Comparison of ENCODE assay signal across 8 cellular contexts in genomic region chr1:6200188-6200809, GRCh38. TPM values are rescaled to one million over a fixed set of nuclear protein-coding genes. Genes with fewer than 3 reads are reported as not detected.
DNase-seq lines count a peak whose midpoint lies in the region; FAIRE-seq and TF ChIP-seq lines count a peak whose summit lies in the region.

No MANE protein-coding gene starts in this region.

- H3K27ac ChIP-seq in SJCRH30 = peak overlapping the region; percentile 86
- H3K27ac ChIP-seq in fibroblast of lung (ENCODE audit: insufficient read depth, low read length) = peak overlapping the region; percentile 85

- H3K79me2 ChIP-seq in fibroblast of lung (ENCODE audit: control insufficient read depth, insufficient read depth, low read length) = peaks cover 39% of the 10 kb centered on the region

- peak overlapping the region; percentile 92 for H2AFZ ChIP-seq in fibroblast of lung (ENCODE audit: low read length)

- peak; percentile 25 for DNase-seq in H7
- peak; percentile 38 to 49 for DNase-seq in SJCRH30
- no peak for DNase-seq in fibroblast of lung (ENCODE audit: low read depth in 2 of 2)
- no peak for DNase-seq in skeletal muscle cell (ENCODE audit: low read depth)
- no peak for DNase-seq in DMS153 treated with DMSO at 0.1 percent for 48 hours (lab: John Stamatoyannopoulos, UW; ENCODE audit: unreplicated experiment)
- no peak for DNase-seq in GM19239 (ENCODE audit: insufficient read length, low spot score)
- no peak for DNase-seq in HTR-8/SVneo (ENCODE audit: insufficient read length, low spot score)
- DNase-seq in activated CD4-positive, alpha-beta T cell treated with anti-CD3 and anti-CD28 coated beads, Interleukin-2, amount 50 U/mL, for 1 hour = no peak

- H3K9me3 ChIP-seq in SJCRH30 (replicated peaks) (no peaks in the 10 kb centered on the region), fibroblast of lung (ENCODE audit: control insufficient read depth, insufficient read depth, low read depth, low read length) (no peaks in the 10 kb centered on the region)

- peak overlapping the region; percentile 97 for H3K4me2 ChIP-seq in fibroblast of lung (ENCODE audit: extremely low read depth, insufficient read depth, low read length)

- no peak for TF ChIP-seq CTCF in fibroblast of lung (conservative IDR thresholded peaks at IDR 0.05 in 1 of 2, IDR thresholded peaks at IDR 0.05 in 1 of 2; ENCODE audit: low read depth in 1 of 2, low read length in 2 of 2)

- peaks cover 16% of the 10 kb centered on the region for H3K36me3 ChIP-seq in H7 (replicated peaks; ENCODE audit: control insufficient read depth, insufficient read depth, low read length)
- peaks cover 33% of the 10 kb centered on the region for H3K36me3 ChIP-seq in SJCRH30
- H3K36me3 ChIP-seq in fibroblast of lung (ENCODE audit: control insufficient read depth, insufficient read depth, low read length) = peaks cover 3% of the 10 kb centered on the region

- H3K27me3 ChIP-seq in H7 (ENCODE audit: control insufficient read depth, insufficient read depth, low read length) = no peaks in the 10 kb centered on the region
- no peaks in the 10 kb centered on the region for H3K27me3 ChIP-seq in SJCRH30
- H3K27me3 ChIP-seq in fibroblast of lung (ENCODE audit: control insufficient read depth, insufficient read depth, low read length) = no peaks in the 10 kb centered on the region

- peak overlapping the region; percentile 55 for H3K9ac ChIP-seq in fibroblast of lung (ENCODE audit: insufficient read depth, low read length)

- H3K4me1 ChIP-seq in SJCRH30 (peaks cover 7% of the 10 kb centered on the region), fibroblast of lung (ENCODE audit: control insufficient read depth, extremely low read depth, insufficient read depth, low read length) (peaks cover 12% of the 10 kb centered on the region)

- no peaks in the 10 kb centered on the region for H4K20me1 ChIP-seq in fibroblast of lung (ENCODE audit: control insufficient read depth, extremely low read depth, insufficient read depth, low read length)

- FAIRE-seq in GM19239 (lab: Jason Lieb, UNC) (no peak), HTR-8/SVneo (lab: Jason Lieb, UNC) (no peak)

- peak overlapping the region; percentile 99 for H3K4me3 ChIP-seq in H7 (ENCODE audit: insufficient read depth, low read depth, low read length)
- H3K4me3 ChIP-seq in SJCRH30 = peak overlapping the region; percentile 95
- H3K4me3 ChIP-seq in fibroblast of lung (replicated peaks in 1 of 4; ENCODE audit: control extremely low read depth in 1 of 4, insufficient read depth in 1 of 4, low read depth in 3 of 4, low read length in 4 of 4) = peak overlapping the region; percentile 56 to 100 (median 93)
- H3K4me3 ChIP-seq in skeletal muscle cell (ENCODE audit: low read depth, low read length) = peak overlapping the region; percentile 99

RNA-seq across cellular contexts. Expression of gene RPL22, which starts 0.9 kb away (rescaled TPM):
- total RNA-seq in H7 (2014; rRNA removed; shearing (Covaris generic)) = 237 and 308 TPM in 2 replicates
- 606 and 680 TPM in 2 replicates for total RNA-seq in SJCRH30 (2014; rRNA removed; shearing (Covaris generic))
- 159 and 227 TPM in 2 replicates for total RNA-seq in fibroblast of lung
- polyA plus RNA-seq in fibroblast of lung = 300 and 369 TPM in 2 replicates
- polyA plus RNA-seq in fibroblast of lung (2012) = 686 and 835 TPM in 2 replicates
- 2.9 and 3.7 TPM in 2 replicates for polyA minus RNA-seq in fibroblast of lung (ENCODE audit: low replicate concordance)

RNA-seq across cellular contexts. Expression of gene RNF207, which starts 5.6 kb away (rescaled TPM):
- 6.8 and 25.3 TPM in 2 replicates for total RNA-seq in H7 (2014; rRNA removed; shearing (Covaris generic))
- not detected in 2 replicates for total RNA-seq in SJCRH30 (2014; rRNA removed; shearing (Covaris generic))
- 9.2 and 17.2 TPM in 2 replicates for total RNA-seq in fibroblast of lung
- polyA plus RNA-seq in fibroblast of lung = 2.0 and 2.6 TPM in 2 replicates
- polyA plus RNA-seq in fibroblast of lung (2012) = 0.90 and 1.6 TPM in 2 replicates
- polyA minus RNA-seq in fibroblast of lung (ENCODE audit: low replicate concordance) = 4.7 and 12.2 TPM in 2 replicates

RNA-seq across cellular contexts. Expression of gene CHD5, which starts 20.2 kb away (rescaled TPM):
- 0.78 and 0.83 TPM in 2 replicates for total RNA-seq in H7 (2014; rRNA removed; shearing (Covaris generic))
- 0.05 and 0.06 TPM in 2 replicates for total RNA-seq in SJCRH30 (2014; rRNA removed; shearing (Covaris generic))
- total RNA-seq in fibroblast of lung = under 0.01 TPM in 2 replicates
- polyA plus RNA-seq in fibroblast of lung = 0.01 and 0.02 TPM in 2 replicates
- 0.03 TPM in 2 replicates for polyA plus RNA-seq in fibroblast of lung (2012)
- polyA minus RNA-seq in fibroblast of lung (ENCODE audit: low replicate concordance) = not detected in 2 replicates

RNA-seq across cellular contexts. Expression of gene ICMT, which starts 35.5 kb away (rescaled TPM):
- 195 and 196 TPM in 2 replicates for total RNA-seq in H7 (2014; rRNA removed; shearing (Covaris generic))
- total RNA-seq in SJCRH30 (2014; rRNA removed; shearing (Covaris generic)) = 109 and 111 TPM in 2 replicates
- total RNA-seq in fibroblast of lung = 62.4 and 95.1 TPM in 2 replicates
- polyA plus RNA-seq in fibroblast of lung = 91.1 and 95.8 TPM in 2 replicates
- 58.9 and 63.8 TPM in 2 replicates for polyA plus RNA-seq in fibroblast of lung (2012)
- 34.3 and 40.6 TPM in 2 replicates for polyA minus RNA-seq in fibroblast of lung (ENCODE audit: low replicate concordance)

RNA-seq across cellular contexts. Expression of gene HES3, which starts 43.7 kb away (rescaled TPM):
- total RNA-seq in H7 (2014; rRNA removed; shearing (Covaris generic)) = 28.2 and 38.8 TPM in 2 replicates
- not detected in 2 replicates for total RNA-seq in SJCRH30 (2014; rRNA removed; shearing (Covaris generic))
- not detected in 2 replicates for total RNA-seq in fibroblast of lung
- not detected in 2 replicates for polyA plus RNA-seq in fibroblast of lung
- not detected in 2 replicates for polyA plus RNA-seq in fibroblast of lung (2012)
- polyA minus RNA-seq in fibroblast of lung (ENCODE audit: low replicate concordance) = not detected in 2 replicates

Comparison
In these comparisons a context has a peak if more than half of its experiments do, and no peak if none do; other contexts are left out.
1. DNase-seq: peak in H7 (single experiment) and SJCRH30 (2 of 2); none in fibroblast of lung (0 of 2), skeletal muscle cell (single experiment), DMS153 treated with DMSO at 0.1 percent for 48 hours (single experiment), GM19239 (single experiment), HTR-8/SVneo (single experiment) and activated CD4-positive, alpha-beta T cell treated with anti-CD3 and anti-CD28 coated beads, Interleukin-2, amount 50 U/mL, for 1 hour (single experiment).
2. Peak in every context shown above with its lines, with median percentiles within 50 percentile points of each other: H3K4me3 ChIP-seq.